17 cellular contexts compared by ENCODE assay signal in genomic region chr3:52856666-52857065, GRCh38.
"Had no signal": no experiment of that assay in that cellular context is flagged by ENCODE, and none has a peak within 500 bp of the region (broad histone marks: within the 10 kb centered on the region; RNA-seq: fewer than 3 reads in every experiment).

No MANE protein-coding gene starts in this region.

- H3K27ac Mint-ChIP-seq: activated CD4-positive, alpha-beta memory T cell treated with anti-CD3 and anti-CD28 coated beads, Interleukin-2, amount 10 ng/mL, durations not matched to agents 7 days and 5 days; activated CD4-positive, alpha-beta T cell treated with anti-CD3 and anti-CD28 coated beads, Interleukin-2, amount 10 ng/mL, durations not matched to agents 24 days and 14 days; activated T-helper 1 cell treated with anti-CD3 and anti-CD28 coated beads, Interleukin-12 subunit alpha, Interleukin-12 subunit beta, Interleukin-2, Interleukin-4 antibody, amounts not matched to agents 30 ng/mL and 10 ng/mL and 1 ng/mL, durations not matched to agents 14 hours and 24 hours and 36 hours; brain; progenitor cell of endocrine pancreas had no signal

- H3K4me1 Mint-ChIP-seq: activated CD4-positive, alpha-beta memory T cell treated with anti-CD3 and anti-CD28 coated beads, Interleukin-2, amount 10 ng/mL, durations not matched to agents 7 days and 5 days; activated CD4-positive, alpha-beta T cell treated with anti-CD3 and anti-CD28 coated beads, Interleukin-2, amount 10 ng/mL, durations not matched to agents 24 days and 14 days had no signal

- H3K27ac ChIP-seq: upper lobe of right lung had no signal

- H3K9me3 Mint-ChIP-seq: activated CD4-positive, alpha-beta memory T cell treated with anti-CD3 and anti-CD28 coated beads, Interleukin-2, amount 10 ng/mL, durations not matched to agents 7 days and 5 days; activated CD4-positive, alpha-beta T cell treated with anti-CD3 and anti-CD28 coated beads, Interleukin-2, amount 10 ng/mL, durations not matched to agents 24 days and 14 days; activated T-helper 1 cell treated with anti-CD3 and anti-CD28 coated beads, Interleukin-12 subunit alpha, Interleukin-12 subunit beta, Interleukin-2, Interleukin-4 antibody, amounts not matched to agents 30 ng/mL and 10 ng/mL and 1 ng/mL, durations not matched to agents 14 hours and 24 hours and 36 hours; brain; naive thymus-derived CD4-positive, alpha-beta T cell; neural crest cell had no signal

- H3K27me3 ChIP-seq: upper lobe of right lung had no signal

- ATAC-seq: naive thymus-derived CD4-positive, alpha-beta T cell; upper lobe of right lung had no signal

- H3K4me1 ChIP-seq: upper lobe of right lung had no signal

- H3K4me3 ChIP-seq: lung, upper lobe of right lung had no signal

- DNase-seq: activated CD4-positive, alpha-beta memory T cell treated with anti-CD3 and anti-CD28 coated beads, Interleukin-2, amount 10 ng/mL, durations not matched to agents 7 days and 5 days; activated CD4-positive, alpha-beta T cell treated with anti-CD3 and anti-CD28 coated beads, Interleukin-2, amount 10 ng/mL, durations not matched to agents 24 days and 14 days; activated gamma-delta T cell; activated naive CD4-positive, alpha-beta T cell treated with anti-CD3 and anti-CD28 coated beads, Interleukin-2, amount 50 U/mL, for 16 hours; anterior cingulate cortex; kidney; naive thymus-derived CD4-positive, alpha-beta T cell; stimulated activated CD4-positive, alpha-beta T cell treated with anti-CD3 and anti-CD28 coated beads, Interleukin-2, amount 100 ng/mL, for 48 hours; stimulated activated CD8-positive, alpha-beta memory T cell treated with anti-CD3 and anti-CD28 coated beads, Interleukin-4, amount 100 ng/mL, for 48 hours; stimulated activated naive CD4-positive, alpha-beta T cell treated with Interleukin-2 at 50 U/mL for 16 hours; T-helper 2 cell; upper lobe of right lung had no signal

- H3K9me3 ChIP-seq: upper lobe of right lung had no signal

- H3K4me3 Mint-ChIP-seq: activated CD4-positive, alpha-beta memory T cell treated with anti-CD3 and anti-CD28 coated beads, Interleukin-2, amount 10 ng/mL, durations not matched to agents 7 days and 5 days; activated CD4-positive, alpha-beta T cell treated with anti-CD3 and anti-CD28 coated beads, Interleukin-2, amount 10 ng/mL, durations not matched to agents 24 days and 14 days; activated T-helper 1 cell treated with anti-CD3 and anti-CD28 coated beads, Interleukin-12 subunit alpha, Interleukin-12 subunit beta, Interleukin-2, Interleukin-4 antibody, amounts not matched to agents 30 ng/mL and 10 ng/mL and 1 ng/mL, durations not matched to agents 14 hours and 24 hours and 36 hours; brain; naive thymus-derived CD4-positive, alpha-beta T cell; neural crest cell had no signal
